In the genomic region with DNA sequence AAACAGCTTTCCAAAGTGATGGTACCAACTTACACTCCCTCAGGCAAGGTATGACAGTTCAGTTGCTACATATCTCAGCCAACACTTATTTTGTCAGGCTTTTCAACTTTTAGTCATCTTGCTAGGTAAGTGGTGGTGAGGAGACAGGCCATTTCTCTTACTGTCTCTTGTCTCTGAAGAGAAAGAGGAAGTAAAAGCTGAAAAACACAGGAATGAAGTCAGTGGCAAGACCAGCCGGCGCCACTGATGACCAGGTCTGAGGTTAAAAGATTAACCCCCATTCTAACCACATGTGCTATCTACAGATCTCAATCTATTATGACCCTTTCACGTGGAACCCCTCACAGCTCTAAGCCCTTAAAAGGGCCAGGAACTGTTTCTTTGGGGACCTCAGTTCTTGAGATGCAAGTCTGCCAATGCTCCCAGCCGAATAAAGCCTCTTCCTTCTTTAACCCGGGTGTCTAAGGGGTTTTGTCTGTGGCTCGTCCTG, we compare ENCODE assay signal across 1 cellular context.
A peak's percentile ranks its signal among the peaks of the same experiment; 100 is the strongest.
TF ChIP-seq lines count a peak whose summit lies in the region.

No MANE protein-coding gene starts in this region.

TF ChIP-seq in HepG2, 621 proteins besides CTCF, POLR2A, EP300 and RAD21:
- TF ChIP-seq MEF2D (CRISPR knock-in tag; IDR thresholded peaks at IDR 0.05), result no peak
- TF ChIP-seq ZNF7 (CRISPR knock-in tag; IDR thresholded peaks at IDR 0.05), result peak; percentile 24; the same call in 1 of the 2 replicates
- no peak for TF ChIP-seq ZFP62 (CRISPR knock-in tag; IDR thresholded peaks at IDR 0.05)
